ENCODE assay signal across 1 cellular context in genomic region chr10:93032105-93032808, GRCh38.
TF ChIP-seq lines count a peak whose summit lies in the region.

No MANE protein-coding gene starts in this region.

TF ChIP-seq in HepG2, 621 proteins besides CTCF, POLR2A, EP300 and RAD21 (continued from another document):
- TF ChIP-seq PAXIP1 (CRISPR knock-in tag; conservative IDR thresholded peaks at IDR 0.05) (0 out of 2 replicates have a peak, but pooled peaks have one; percentile 19), MTF2 (CRISPR knock-in tag; IDR thresholded peaks at IDR 0.05; ENCODE audit: borderline replicate concordance) (no peak), TEAD3 (CRISPR knock-in tag; optimal IDR thresholded peaks at IDR 0.05; ENCODE audit: borderline replicate concordance) (no peak), ZNF260 (CRISPR knock-in tag; IDR thresholded peaks at IDR 0.05; ENCODE audit: borderline replicate concordance, low read depth) (no peak), THAP11 (CRISPR knock-in tag; IDR thresholded peaks at IDR 0.05) (no peak), LCORL (IDR thresholded peaks at IDR 0.05) (no peak), LCORL (CRISPR knock-in tag; IDR thresholded peaks at IDR 0.05) (no peak), ZFP91 (CRISPR knock-in tag; IDR thresholded peaks at IDR 0.05; ENCODE audit: borderline replicate concordance) (no peak), ZFY (CRISPR knock-in tag; IDR thresholded peaks at IDR 0.05) (no peak), TOE1 (CRISPR knock-in tag; IDR thresholded peaks at IDR 0.05) (no peak), RCOR2 (CRISPR knock-in tag; IDR thresholded peaks at IDR 0.05) (no peak), ZNF207 (IDR thresholded peaks at IDR 0.05; ENCODE audit: borderline replicate concordance) (no peak), NAIF1 (CRISPR knock-in tag; IDR thresholded peaks at IDR 0.05; ENCODE audit: borderline replicate concordance) (no peak), NFKBIZ (CRISPR knock-in tag; IDR thresholded peaks at IDR 0.05) (no peak), ZNF34 (CRISPR knock-in tag; IDR thresholded peaks at IDR 0.05; ENCODE audit: borderline replicate concordance) (no peak), SNAPC5 (CRISPR knock-in tag; IDR thresholded peaks at IDR 0.05; ENCODE audit: borderline replicate concordance) (no peak), ZNF121 (CRISPR knock-in tag; IDR thresholded peaks at IDR 0.05) (no peak), REXO4 (CRISPR knock-in tag; IDR thresholded peaks at IDR 0.05; ENCODE audit: borderline replicate concordance) (no peak), TSC22D2 (CRISPR knock-in tag; IDR thresholded peaks at IDR 0.05; ENCODE audit: borderline replicate concordance) (no peak), THAP7 (CRISPR knock-in tag; IDR thresholded peaks at IDR 0.05) (no peak), EEA1 (CRISPR knock-in tag; IDR thresholded peaks at IDR 0.05; ENCODE audit: borderline replicate concordance) (no peak), NFE2L2 (IDR thresholded peaks at IDR 0.05; ENCODE audit: low read length) (no peak), REPIN1 (CRISPR knock-in tag; IDR thresholded peaks at IDR 0.05; ENCODE audit: borderline replicate concordance, low read depth) (no peak), PITX1 (CRISPR knock-in tag; IDR thresholded peaks at IDR 0.05) (no peak), MAFF (IDR thresholded peaks at IDR 0.05; ENCODE audit: low read depth, low read length) (no peak), HNF4A (CRISPR knock-in tag; IDR thresholded peaks at IDR 0.05) (peak; percentile 73), ZBTB38 (CRISPR knock-in tag; IDR thresholded peaks at IDR 0.05) (no peak), TBP (CRISPR knock-in tag; IDR thresholded peaks at IDR 0.05) (no peak), PAWR (CRISPR knock-in tag; IDR thresholded peaks at IDR 0.05; ENCODE audit: borderline replicate concordance) (no peak), ZNF564 (CRISPR knock-in tag; IDR thresholded peaks at IDR 0.05) (no peak), ZNF691 (CRISPR knock-in tag; IDR thresholded peaks at IDR 0.05; ENCODE audit: borderline replicate concordance, low read depth) (no peak), CEBPG (CRISPR knock-in tag; IDR thresholded peaks at IDR 0.05) (peak; percentile 74), SAP130 (CRISPR knock-in tag; IDR thresholded peaks at IDR 0.05; ENCODE audit: low read depth) (no peak), KDM2A (CRISPR knock-in tag; IDR thresholded peaks at IDR 0.05; ENCODE audit: borderline replicate concordance, low read depth) (no peak), GPN1 (CRISPR knock-in tag; IDR thresholded peaks at IDR 0.05; ENCODE audit: borderline replicate concordance) (no peak), SETDB1 (CRISPR knock-in tag; IDR thresholded peaks at IDR 0.05; ENCODE audit: borderline replicate concordance) (no peak), ZNF468 (CRISPR knock-in tag; IDR thresholded peaks at IDR 0.05) (no peak), PHB2 (IDR thresholded peaks at IDR 0.05; ENCODE audit: partially characterized antibody) (no peak), ZNF569 (CRISPR knock-in tag; IDR thresholded peaks at IDR 0.05; ENCODE audit: borderline replicate concordance) (no peak), AHR (CRISPR knock-in tag; IDR thresholded peaks at IDR 0.05) (no peak), ZKSCAN8 (CRISPR knock-in tag; IDR thresholded peaks at IDR 0.05; ENCODE audit: borderline replicate concordance) (no peak), ATF4 (CRISPR knock-in tag; IDR thresholded peaks at IDR 0.05) (peak in 1 of 2 experiments; percentile 47; a peak in 1 of 4 replicates), SRF (IDR thresholded peaks at IDR 0.05; ENCODE audit: low read depth, low read length) (no peak), ZNF136 (CRISPR knock-in tag; IDR thresholded peaks at IDR 0.05; ENCODE audit: low read depth) (no peak), ZNF703 (CRISPR knock-in tag; IDR thresholded peaks at IDR 0.05; ENCODE audit: borderline replicate concordance) (no peak), TFAP4 (IDR thresholded peaks at IDR 0.05; ENCODE audit: borderline replicate concordance, low read depth) (no peak), ZNF296 (CRISPR knock-in tag; conservative IDR thresholded peaks at IDR 0.05) (no peak), GPBP1L1 (CRISPR knock-in tag; IDR thresholded peaks at IDR 0.05) (no peak), REL (CRISPR knock-in tag; conservative IDR thresholded peaks at IDR 0.05) (no peak), GFI1 (CRISPR knock-in tag; IDR thresholded peaks at IDR 0.05; ENCODE audit: borderline replicate concordance) (no peak), ZBTB37 (CRISPR knock-in tag; IDR thresholded peaks at IDR 0.05) (no peak), ESRRA (CRISPR knock-in tag; IDR thresholded peaks at IDR 0.05; ENCODE audit: low read depth) (no peak), PCBP1 (IDR thresholded peaks at IDR 0.05; ENCODE audit: borderline replicate concordance, low read depth, low read length) (no peak), LBX2 (CRISPR knock-in tag; IDR thresholded peaks at IDR 0.05; ENCODE audit: borderline replicate concordance) (no peak), POGZ (CRISPR knock-in tag; IDR thresholded peaks at IDR 0.05) (peak; percentile 79), MLXIP (CRISPR knock-in tag; IDR thresholded peaks at IDR 0.05; ENCODE audit: borderline replicate concordance) (no peak), HMG20B (CRISPR knock-in tag; conservative IDR thresholded peaks at IDR 0.05) (no peak), TARDBP (CRISPR knock-in tag; IDR thresholded peaks at IDR 0.05) (no peak), ZNF768 (CRISPR knock-in tag; IDR thresholded peaks at IDR 0.05) (no peak)
